ENCODE assay signal across 22 cellular contexts in the genomic region with DNA sequence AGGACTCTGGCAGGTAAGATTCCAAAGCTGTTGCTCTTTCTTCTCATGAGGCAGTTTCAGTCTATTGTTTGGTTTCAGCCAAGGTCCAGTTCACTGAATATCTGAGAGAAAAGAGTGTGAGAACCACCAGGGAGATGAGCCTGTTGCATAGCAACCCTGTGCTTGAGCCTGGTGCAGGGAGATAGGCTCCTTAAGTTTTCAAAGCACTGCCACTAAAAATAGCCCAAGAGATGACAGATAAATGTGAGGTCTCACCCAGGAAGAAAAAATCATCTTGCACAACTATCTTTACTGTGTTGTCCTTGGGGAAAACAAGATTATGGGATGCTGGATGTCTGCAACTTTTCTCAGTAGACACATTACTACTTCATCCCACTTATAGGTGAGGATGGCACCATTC. TPM values are rescaled to one million over a fixed set of nuclear protein-coding genes. Genes with fewer than 3 reads are reported as not detected.
DNase-seq lines count a peak whose midpoint lies in the region; ATAC-seq and TF ChIP-seq lines count a peak whose summit lies in the region.
"Had no signal": no experiment of that assay in that cellular context is flagged by ENCODE, and none has a peak within 500 bp of the region (broad histone marks: within the 10 kb centered on the region; RNA-seq: fewer than 3 reads in every experiment).

No MANE protein-coding gene starts in this region.

- DNase-seq in right cardiac atrium = no peak
- no peak for DNase-seq in cardiac septum (ENCODE audit: low spot score)
- DNase-seq in NCI-H82 (lab: John Stamatoyannopoulos, UW) = peak; percentile 70
- DNase-seq in fibroblast of villous mesenchyme (ENCODE audit: low read depth) = peak; percentile 30
- DNase-seq in retina = peak; percentile 29
- no peak for DNase-seq in effector CD4-positive, alpha-beta T cell
- DNase-seq: Calu3; CD4-positive, alpha-beta T cell; H7; HFFc6; IMR-90; Karpas-422; NCI-H1105 treated with DMSO at 0.1 percent for 48 hours; NCI-H2171 treated with DMSO at 0.1 percent for 48 hours; NCI-H774; PC-9; SIG-M5; T-helper 1 cell had no signal

- intact Hi-C loops in right cardiac atrium (cut with DNase I) (no loop called here), cardiac septum (cut with DNase I) (no loop called here)

- H3K27ac ChIP-seq in right cardiac atrium (ENCODE audit: low read length) = no peak overlapping the region
- H3K27ac ChIP-seq: HL-60, PC-9, RWPE1 had no signal

- ATAC-seq in right cardiac atrium (peak; percentile 34 to 81), HG03565 (IDR thresholded peaks at IDR 0.05; ENCODE audit: unreplicated experiment) (no peak), GM21360 (IDR thresholded peaks at IDR 0.05; ENCODE audit: unreplicated experiment) (no peak)

- H3K9me3 ChIP-seq in right cardiac atrium (ENCODE audit: control insufficient read depth, low read length) = no peaks in the 10 kb centered on the region

- H3K4me3 ChIP-seq in right cardiac atrium (ENCODE audit: low read length) = no peak overlapping the region
- H3K4me3 ChIP-seq in fibroblast of villous mesenchyme (ENCODE audit: low read depth, low read length) = no peak overlapping the region
- H3K4me3 ChIP-seq: PC-9 had no signal

- TF ChIP-seq CTCF in fibroblast of villous mesenchyme (IDR thresholded peaks at IDR 0.05; ENCODE audit: insufficient read depth, low read depth, low read length) = no peak

- no peaks in the 10 kb centered on the region for H3K4me1 ChIP-seq in right cardiac atrium (ENCODE audit: control insufficient read depth, insufficient read depth, low read length)

- no peaks in the 10 kb centered on the region for H3K27me3 ChIP-seq in right cardiac atrium (ENCODE audit: control insufficient read depth, insufficient read depth)

RNA-seq across cellular contexts. Expression of gene NUDT7, which starts 26.2 kb away (rescaled TPM):
- total RNA-seq in right cardiac atrium (10 to 100 TPM; 15.2 to 36.3 (median 32.7) TPM), cardiac septum (46.8 TPM), fibroblast of villous mesenchyme (6.0 and 6.4 TPM in 2 replicates)
- 44.3 TPM for polyA plus RNA-seq in right cardiac atrium
- total RNA-seq: PC-9 had no signal

Comparison
In these comparisons a context has a peak if more than half of its experiments do, and no peak if none do; other contexts are left out.
1. ATAC-seq: peak in right cardiac atrium (2 of 2); none in HG03565 (single experiment) and GM21360 (single experiment).
2. DNase-seq: peak in NCI-H82 (single experiment), fibroblast of villous mesenchyme (single experiment) and retina (single experiment); none in right cardiac atrium (0 of 3), cardiac septum (single experiment) and effector CD4-positive, alpha-beta T cell (single experiment).